In the genomic region with DNA sequence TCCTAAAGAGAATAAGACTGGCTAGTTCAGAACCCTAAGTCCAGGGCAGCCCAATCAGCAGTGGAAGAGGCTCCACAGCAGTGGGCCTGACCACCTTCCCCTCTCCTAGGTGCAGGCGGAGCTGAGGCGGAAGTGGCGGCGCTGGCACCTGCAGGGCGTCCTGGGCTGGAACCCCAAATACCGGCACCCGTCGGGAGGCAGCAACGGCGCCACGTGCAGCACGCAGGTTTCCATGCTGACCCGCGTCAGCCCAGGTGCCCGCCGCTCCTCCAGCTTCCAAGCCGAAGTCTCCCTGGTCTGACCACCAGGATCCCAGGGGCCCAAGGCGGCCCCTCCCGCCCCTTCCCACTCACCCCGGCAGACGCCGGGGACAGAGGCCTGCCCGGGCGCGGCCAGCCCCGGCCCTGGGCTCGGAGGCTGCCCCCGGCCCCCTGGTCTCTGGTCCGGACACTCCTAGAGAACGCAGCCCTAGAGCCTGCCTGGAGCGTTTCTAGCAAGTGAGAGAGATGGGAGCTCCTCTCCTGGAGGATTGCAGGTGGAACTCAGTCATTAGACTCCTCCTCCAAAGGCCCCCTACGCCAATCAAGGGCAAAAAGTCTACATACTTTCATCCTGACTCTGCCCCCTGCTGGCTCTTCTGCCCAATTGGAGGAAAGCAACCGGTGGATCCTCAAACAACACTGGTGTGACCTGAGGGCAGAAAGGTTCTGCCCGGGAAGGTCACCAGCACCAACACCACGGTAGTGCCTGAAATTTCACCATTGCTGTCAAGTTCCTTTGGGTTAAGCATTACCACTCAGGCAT, we compare ENCODE assay signal across 1 cellular context.
TF ChIP-seq lines count a peak whose summit lies in the region.

No MANE protein-coding gene starts in this region.

TF ChIP-seq in IMR-90, 13 proteins besides CTCF, POLR2A, EP300 and RAD21:
- TF ChIP-seq CEBPB (IDR thresholded peaks at IDR 0.05; ENCODE audit: low read depth, low read length): no peak
- no peak for TF ChIP-seq RFX5 (IDR thresholded peaks at IDR 0.05; ENCODE audit: low read depth, low read length)
- no peak for TF ChIP-seq MAZ (IDR thresholded peaks at IDR 0.05; ENCODE audit: borderline replicate concordance, low read depth, low read length)
- no peak for TF ChIP-seq MAFK (IDR thresholded peaks at IDR 0.05; ENCODE audit: low read depth, low read length)
- TF ChIP-seq BHLHE40 (IDR thresholded peaks at IDR 0.05; ENCODE audit: low read depth, low read length): no peak
- TF ChIP-seq, protein P1, sequence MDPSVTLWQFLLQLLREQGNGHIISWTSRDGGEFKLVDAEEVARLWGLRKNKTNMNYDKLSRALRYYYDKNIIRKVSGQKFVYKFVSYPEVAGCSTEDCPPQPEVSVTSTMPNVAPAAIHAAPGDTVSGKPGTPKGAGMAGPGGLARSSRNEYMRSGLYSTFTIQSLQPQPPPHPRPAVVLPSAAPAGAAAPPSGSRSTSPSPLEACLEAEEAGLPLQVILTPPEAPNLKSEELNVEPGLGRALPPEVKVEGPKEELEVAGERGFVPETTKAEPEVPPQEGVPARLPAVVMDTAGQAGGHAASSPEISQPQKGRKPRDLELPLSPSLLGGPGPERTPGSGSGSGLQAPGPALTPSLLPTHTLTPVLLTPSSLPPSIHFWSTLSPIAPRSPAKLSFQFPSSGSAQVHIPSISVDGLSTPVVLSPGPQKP (IDR thresholded peaks at IDR 0.05; ENCODE audit: borderline replicate concordance, low read depth, low read length): no peak
- no peak for TF ChIP-seq MXI1 (IDR thresholded peaks at IDR 0.05; ENCODE audit: borderline replicate concordance, low read depth, low read length)
- no peak for TF ChIP-seq SMC3 (IDR thresholded peaks at IDR 0.05; ENCODE audit: low read depth, low read length)
- TF ChIP-seq, protein P2, sequence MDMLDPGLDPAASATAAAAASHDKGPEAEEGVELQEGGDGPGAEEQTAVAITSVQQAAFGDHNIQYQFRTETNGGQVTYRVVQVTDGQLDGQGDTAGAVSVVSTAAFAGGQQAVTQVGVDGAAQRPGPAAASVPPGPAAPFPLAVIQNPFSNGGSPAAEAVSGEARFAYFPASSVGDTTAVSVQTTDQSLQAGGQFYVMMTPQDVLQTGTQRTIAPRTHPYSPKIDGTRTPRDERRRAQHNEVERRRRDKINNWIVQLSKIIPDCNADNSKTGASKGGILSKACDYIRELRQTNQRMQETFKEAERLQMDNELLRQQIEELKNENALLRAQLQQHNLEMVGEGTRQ (IDR thresholded peaks at IDR 0.05; ENCODE audit: low read depth, low read length): no peak
- TF ChIP-seq RCOR1 (IDR thresholded peaks at IDR 0.05; ENCODE audit: insufficient replicate concordance, low read length): no peak
- TF ChIP-seq FOS (IDR thresholded peaks at IDR 0.05; ENCODE audit: low read depth, low read length): no peak
- TF ChIP-seq NFE2L2 (IDR thresholded peaks at IDR 0.05; ENCODE audit: low read depth, low read length): no peak
- no peak for TF ChIP-seq CHD1 (IDR thresholded peaks at IDR 0.05; ENCODE audit: low read depth, low read length)
TF ChIP-seq in IMR-90: peak in this region for 0.
